16 cellular contexts compared by ENCODE assay signal in genomic region chr12:94126067-94126466, GRCh38. TPM values are rescaled to one million over a fixed set of nuclear protein-coding genes. Genes with fewer than 3 reads are reported as not detected.
DNase-seq lines count a peak whose midpoint lies in the region; ATAC-seq, FAIRE-seq and TF ChIP-seq lines count a peak whose summit lies in the region.
"Had no signal": no experiment of that assay in that cellular context is flagged by ENCODE, and none has a peak within 500 bp of the region (broad histone marks: within the 10 kb centered on the region; RNA-seq: fewer than 3 reads in every experiment).

No MANE protein-coding gene starts in this region.

- intact Hi-C loops in CD4-positive, alpha-beta memory T cell (cut with micrococcal nuclease), result no loop called here
- intact Hi-C loops in stomach (cut with DNase I; ENCODE audit: low total_unique reads), result no loop called here

- no peak for TF ChIP-seq RAD21 in A549 (conservative IDR thresholded peaks at IDR 0.05 in 1 of 2, IDR thresholded peaks at IDR 0.05 in 1 of 2)

- H3K27me3 Mint-ChIP-seq in CD4-positive, alpha-beta memory T cell, result peaks cover 0 to 4% of the 10 kb centered on the region in 2 donors
- H3K27me3 Mint-ChIP-seq in endothelial cell (ENCODE audit: unreplicated experiment), result peaks cover 1% of the 10 kb centered on the region
- H3K27me3 Mint-ChIP-seq: activated B cell treated with CpG ODN at 0.5 μM for 24 hours had no signal

- POLR2A ChIA-PET in A549 (lab: Yijun Ruan, JAX), result no interaction called here
- POLR2A ChIA-PET in CD4-positive, alpha-beta memory T cell (lab: Charles Lee; ENCODE audit: partially characterized antibody), result interaction anchor here (1.4 to 1.6 kb wide), 2 partner anchors 8 to 23 kb away, joined by 5 to 7 read pairs; partner anchors contain the start of gene PLXNC1

- H3K4me3 Mint-ChIP-seq in CD4-positive, alpha-beta memory T cell, result peak overlapping the region in 6 of 8 donors; percentile 38 to 64 (median 60)
- peak overlapping the region; percentile 13 for H3K4me3 Mint-ChIP-seq in endothelial cell (ENCODE audit: unreplicated experiment)
- H3K4me3 Mint-ChIP-seq: activated B cell treated with CpG ODN at 0.5 μM for 24 hours, brain had no signal

- no peak for FAIRE-seq in A549 (lab: Jason Lieb, UNC)

- H3K9me3 ChIP-seq in A549 (no peaks in the 10 kb centered on the region; the same call in 2 of the 3 replicates), tibial nerve (no peaks in the 10 kb centered on the region), stomach (no peaks in the 10 kb centered on the region)
- H3K9me3 ChIP-seq in CD4-positive, alpha-beta memory T cell (ENCODE audit: control insufficient read depth in 1 of 2, low read length in 2 of 2), result no peaks in the 10 kb centered on the region

- TF ChIP-seq POLR2A in A549 (IDR thresholded peaks at IDR 0.05; ENCODE audit: low read length), result no peak
- no peak for TF ChIP-seq POLR2A in tibial nerve (IDR thresholded peaks at IDR 0.05)
- no peak for TF ChIP-seq POLR2A in stomach (IDR thresholded peaks at IDR 0.05)

- no peaks in the 10 kb centered on the region for H3K36me3 Mint-ChIP-seq in CD4-positive, alpha-beta memory T cell
- H3K36me3 Mint-ChIP-seq in endothelial cell (ENCODE audit: low read depth, unreplicated experiment), result no peaks in the 10 kb centered on the region
- H3K36me3 Mint-ChIP-seq: brain had no signal

- no peaks in the 10 kb centered on the region for H3K4me1 ChIP-seq in A549
- peaks cover 53% of the 10 kb centered on the region for H3K4me1 ChIP-seq in CD4-positive, alpha-beta memory T cell (ENCODE audit: insufficient read depth, low read length)
- H3K4me1 ChIP-seq in tibial nerve, result no peaks in the 10 kb centered on the region
- H3K4me1 ChIP-seq in stomach, result peaks cover 0 to 10% (median 0%) of the 10 kb centered on the region in 4 donors

- TF ChIP-seq CTCF in A549 (IDR thresholded peaks at IDR 0.05), result no peak
- no peak for TF ChIP-seq CTCF in endothelial cell (IDR thresholded peaks at IDR 0.05; ENCODE audit: unreplicated experiment)
- no peak for TF ChIP-seq CTCF in tibial nerve (IDR thresholded peaks at IDR 0.05)
- no peak for TF ChIP-seq CTCF in stomach (IDR thresholded peaks at IDR 0.05)

- 68% methylated on average over 1 of the region's 1 CpG for WGBS in A549 (ENCODE audit: missing lambda C conversion rate)
- 54 to 58% methylated on average over 1 of the region's 1 CpG for WGBS in tibial nerve, 2 donors
- 58 to 69% (median 60%) methylated on average over 1 of the region's 1 CpG for WGBS in stomach, 5 donors

- H3K36me3 ChIP-seq in CD4-positive, alpha-beta memory T cell (ENCODE audit: insufficient read depth, low read length), result no peaks in the 10 kb centered on the region
- H3K36me3 ChIP-seq in tibial nerve (no peaks in the 10 kb centered on the region), stomach (no peaks in the 10 kb centered on the region)
- H3K36me3 ChIP-seq: MG63 had no signal

- ATAC-seq in A549, result no peak
- ATAC-seq: HCT116, Panc1 had no signal

- TF ChIP-seq EP300 in A549 (IDR thresholded peaks at IDR 0.05) (no peak), tibial nerve (IDR thresholded peaks at IDR 0.05) (peak in 1 of 2 donors; percentile 21), stomach (IDR thresholded peaks at IDR 0.05) (no peak)

- H3K27ac ChIP-seq in A549 (no peak overlapping the region), tibial nerve (no peak overlapping the region), stomach (peak overlapping the region in 1 of 5 donors; percentile 5)
- H3K27ac ChIP-seq in CD4-positive, alpha-beta memory T cell (ENCODE audit: low read depth, low read length), result no peak overlapping the region
- H3K27ac ChIP-seq: coronary artery had no signal

- CTCF ChIA-PET in A549 (lab: Yijun Ruan, JAX), result no interaction called here
- CTCF ChIA-PET in CD4-positive, alpha-beta memory T cell (lab: Charles Lee; ENCODE audit: partially characterized antibody), result interaction anchor here (1.4 to 5.9 kb wide), 3 partner anchors 8 to 24 kb away, joined by 3 to 49 read pairs (median 38); no protein-coding TSS in a partner anchor

- DNase-seq in A549 (ENCODE audit: low read depth in 1 of 2, low spot score in 1 of 2) (no peak), SKM-1 (lab: John Stamatoyannopoulos, UW; ENCODE audit: unreplicated experiment) (peak; percentile 46), endothelial cell (ENCODE audit: low spot score) (no peak), tibial nerve (ENCODE audit: low spot score in 2 of 2) (no peak), NCI-H187 treated with DMSO at 0.1 percent for 48 hours (lab: John Stamatoyannopoulos, UW) (no peak), stomach (no peak), COLO829 (ENCODE audit: low spot score) (no peak)
- DNase-seq in CD4-positive, alpha-beta memory T cell, result peak in 1 of 5 donors; percentile 1
- DNase-seq: activated B cell treated with CpG ODN at 0.5 μM for 24 hours, MG63, NCI-H2081 treated with DMSO at 0.1 percent for 48 hours, NCI-H69 had no signal

- H3K4me2 ChIP-seq in A549, result no peak overlapping the region

- no peak overlapping the region for H3K4me3 ChIP-seq in A549
- no peak overlapping the region for H3K4me3 ChIP-seq in CD4-positive, alpha-beta memory T cell (ENCODE audit: low read length in 2 of 2)
- no peak overlapping the region for H3K4me3 ChIP-seq in tibial nerve
- H3K4me3 ChIP-seq in stomach, result no peak overlapping the region
- H3K4me3 ChIP-seq: coronary artery, MG63 had no signal

- H3K4me1 Mint-ChIP-seq in CD4-positive, alpha-beta memory T cell, result peaks cover 39 to 66% (median 51%) of the 10 kb centered on the region in 4 donors
- H3K4me1 Mint-ChIP-seq in endothelial cell (ENCODE audit: unreplicated experiment), result peaks cover 36% of the 10 kb centered on the region
- H3K4me1 Mint-ChIP-seq: brain had no signal

- no peaks in the 10 kb centered on the region for H3K27me3 ChIP-seq in CD4-positive, alpha-beta memory T cell (ENCODE audit: insufficient read depth, low read length)
- H3K27me3 ChIP-seq in tibial nerve, result no peaks in the 10 kb centered on the region
- peaks cover 0 to 22% (median 0%) of the 10 kb centered on the region in 3 donors for H3K27me3 ChIP-seq in stomach

- H3K27ac Mint-ChIP-seq in CD4-positive, alpha-beta memory T cell, result peak overlapping the region; percentile 6 to 89 (median 51)
- H3K27ac Mint-ChIP-seq in endothelial cell (ENCODE audit: unreplicated experiment), result peak overlapping the region; percentile 80
- H3K27ac Mint-ChIP-seq: activated B cell treated with CpG ODN at 0.5 μM for 24 hours, brain had no signal

- H3K9me3 Mint-ChIP-seq in CD4-positive, alpha-beta memory T cell, result peaks cover 0 to 3% (median 0%) of the 10 kb centered on the region in 8 donors
- no peaks in the 10 kb centered on the region for H3K9me3 Mint-ChIP-seq in endothelial cell (ENCODE audit: unreplicated experiment)
- H3K9me3 Mint-ChIP-seq: activated B cell treated with CpG ODN at 0.5 μM for 24 hours had no signal

TF ChIP-seq in A549, 52 proteins besides CTCF, POLR2A, EP300 and RAD21:
- TF ChIP-seq NPAS2 (CRISPR knock-in tag; IDR thresholded peaks at IDR 0.05; ENCODE audit: borderline replicate concordance) (no peak), PBX3 (IDR thresholded peaks at IDR 0.05) (no peak), JUN (IDR thresholded peaks at IDR 0.05) (no peak), CBX8 (IDR thresholded peaks at IDR 0.05) (0 out of 2 replicates have a peak, but pooled peaks have one; percentile 42), RARB (CRISPR knock-in tag; IDR thresholded peaks at IDR 0.05) (no peak), NFE2L2 (conservative IDR thresholded peaks at IDR 0.05; ENCODE audit: low read length) (no peak)

RNA-seq across cellular contexts. Expression of gene PLXNC1, which starts 22.3 kb away (rescaled TPM):
- polyA plus RNA-seq in A549 (2011; rRNA removed), result 0.50 and 1.4 TPM in 2 replicates
- 0.01 and 0.05 TPM in 2 replicates for polyA plus RNA-seq in A549 (2012; cell fraction: cytosol; rRNA removed)
- 0.06 and 0.45 TPM in 2 replicates for polyA plus RNA-seq in A549 (2012; cell fraction: nucleus; rRNA removed)
- 0.12 to 0.18 TPM (median 0.13 TPM) in 3 replicates for polyA plus RNA-seq in A549 (2017; fragmentation: RNase III; extraction: RNeasy Plus Mini Kit Qiagen cat#74134 plus additional on column Dnase treatment)
- polyA minus RNA-seq in A549 (2011; rRNA and poly(A)+ RNA removed), result 1.1 and 1.2 TPM in 2 replicates
- 10 to 100 TPM; 26.4 to 27.6 TPM for total RNA-seq in CD4-positive, alpha-beta memory T cell
- 1 to 10 TPM; 2.9 to 8.3 TPM for polyA plus RNA-seq in CD4-positive, alpha-beta memory T cell
- 1.1 TPM for total RNA-seq in endothelial cell (ENCODE audit: unreplicated experiment)
- total RNA-seq in tibial nerve, result 10 to 100 TPM in 2 of 4 donors, 1 to 10 TPM in 2; 9.0 to 20.8 (median 11.4) TPM
- total RNA-seq in stomach, result 10 to 100 TPM in 1 of 5 donors, 1 to 10 TPM in 3, under 1 TPM in 1; 0.89 to 16.5 (median 6.2) TPM
- polyA plus RNA-seq in stomach, result 1 to 10 TPM in 1 of 3 donors, under 1 TPM in 2; 0.40 to 1.2 (median 0.46) TPM
